Comparison of ENCODE assay signal across 1 cellular context in the genomic region with DNA sequence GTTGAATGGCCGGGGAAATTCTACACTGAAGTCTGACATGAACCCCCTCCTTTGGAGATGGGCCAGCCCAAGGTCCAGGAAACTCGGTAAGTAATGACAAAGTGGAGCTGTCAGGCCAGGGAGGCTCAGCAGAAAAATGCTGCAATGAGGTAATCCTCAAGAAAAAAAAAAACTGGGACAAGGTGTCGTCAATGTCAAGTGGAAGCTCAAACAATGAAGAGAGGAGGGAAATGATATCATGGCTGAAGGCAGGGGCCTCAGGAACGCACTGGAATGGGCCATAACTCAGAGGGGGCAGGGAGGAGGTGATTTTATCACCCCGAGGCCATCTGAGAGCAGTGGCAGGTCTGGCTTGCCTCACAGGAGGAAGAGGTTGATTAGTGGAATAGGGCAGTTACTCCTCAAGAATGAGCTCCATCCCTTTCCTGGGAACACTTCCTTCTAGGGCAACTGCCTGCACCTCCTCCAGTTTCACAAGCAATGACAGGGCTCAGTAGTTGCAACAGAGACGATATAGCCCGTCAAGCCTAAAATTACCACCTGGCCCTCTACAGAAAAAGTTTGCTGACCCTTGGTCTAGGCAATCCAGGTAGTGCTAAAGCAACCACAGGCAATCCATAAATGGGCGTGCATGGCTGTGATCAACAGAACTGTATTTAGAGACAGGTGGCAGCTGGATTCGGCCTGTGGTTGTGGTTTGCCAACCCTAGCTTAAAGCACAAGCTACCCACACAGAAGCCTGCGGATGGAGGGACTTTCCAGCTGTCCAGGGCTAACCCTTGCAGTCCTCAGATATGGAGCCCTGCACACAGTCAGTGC.
TF ChIP-seq lines count a peak whose summit lies in the region.

No MANE protein-coding gene starts in this region.

TF ChIP-seq in HEK293, 187 proteins besides CTCF, POLR2A, EP300 and RAD21 (continued from another document and continues in another):
- TF ChIP-seq ZBTB48 (tag by site-specific recombination; IDR thresholded peaks at IDR 0.05) (0 out of 2 replicates have a peak, but pooled peaks have one; percentile 41), ZNF558 (tag by site-specific recombination; IDR thresholded peaks at IDR 0.05) (peak; percentile 74), ZNF324 (tag by site-specific recombination; IDR thresholded peaks at IDR 0.05) (peak; percentile 86), EGR2 (tag by site-specific recombination; IDR thresholded peaks at IDR 0.05; ENCODE audit: low read depth) (no peak), GLIS1 (tag by site-specific recombination; IDR thresholded peaks at IDR 0.05) (peak; percentile 92), ZNF600 (tag by site-specific recombination; IDR thresholded peaks at IDR 0.05) (peak; percentile 26; the same call in 1 of the 2 replicates), ZXDB (tag by site-specific recombination; IDR thresholded peaks at IDR 0.05) (peak; percentile 65; the same call in 1 of the 2 replicates), SP7 (tag by site-specific recombination; IDR thresholded peaks at IDR 0.05) (peak; percentile 86)
- TF ChIP-seq, protein P1, sequence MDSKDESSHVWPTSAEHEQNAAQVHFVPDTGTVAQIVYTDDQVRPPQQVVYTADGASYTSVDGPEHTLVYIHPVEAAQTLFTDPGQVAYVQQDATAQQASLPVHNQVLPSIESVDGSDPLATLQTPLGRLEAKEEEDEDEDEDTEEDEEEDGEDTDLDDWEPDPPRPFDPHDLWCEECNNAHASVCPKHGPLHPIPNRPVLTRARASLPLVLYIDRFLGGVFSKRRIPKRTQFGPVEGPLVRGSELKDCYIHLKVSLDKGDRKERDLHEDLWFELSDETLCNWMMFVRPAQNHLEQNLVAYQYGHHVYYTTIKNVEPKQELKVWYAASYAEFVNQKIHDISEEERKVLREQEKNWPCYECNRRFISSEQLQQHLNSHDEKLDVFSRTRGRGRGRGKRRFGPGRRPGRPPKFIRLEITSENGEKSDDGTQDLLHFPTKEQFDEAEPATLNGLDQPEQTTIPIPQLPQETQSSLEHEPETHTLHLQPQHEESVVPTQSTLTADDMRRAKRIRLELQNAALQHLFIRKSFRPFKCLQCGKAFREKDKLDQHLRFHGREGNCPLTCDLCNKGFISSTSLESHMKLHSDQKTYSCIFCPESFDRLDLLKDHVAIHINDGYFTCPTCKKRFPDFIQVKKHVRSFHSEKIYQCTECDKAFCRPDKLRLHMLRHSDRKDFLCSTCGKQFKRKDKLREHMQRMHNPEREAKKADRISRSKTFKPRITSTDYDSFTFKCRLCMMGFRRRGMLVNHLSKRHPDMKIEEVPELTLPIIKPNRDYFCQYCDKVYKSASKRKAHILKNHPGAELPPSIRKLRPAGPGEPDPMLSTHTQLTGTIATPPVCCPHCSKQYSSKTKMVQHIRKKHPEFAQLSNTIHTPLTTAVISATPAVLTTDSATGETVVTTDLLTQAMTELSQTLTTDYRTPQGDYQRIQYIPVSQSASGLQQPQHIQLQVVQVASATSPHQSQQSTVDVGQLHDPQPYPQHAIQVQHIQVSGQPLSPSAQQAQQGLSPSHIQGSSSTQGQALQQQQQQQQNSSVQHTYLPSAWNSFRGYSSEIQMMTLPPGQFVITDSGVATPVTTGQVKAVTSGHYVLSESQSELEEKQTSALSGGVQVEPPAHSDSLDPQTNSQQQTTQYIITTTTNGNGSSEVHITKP (tag by site-specific recombination; IDR thresholded peaks at IDR 0.05) = peak; percentile 99
- TF ChIP-seq, protein P2, sequence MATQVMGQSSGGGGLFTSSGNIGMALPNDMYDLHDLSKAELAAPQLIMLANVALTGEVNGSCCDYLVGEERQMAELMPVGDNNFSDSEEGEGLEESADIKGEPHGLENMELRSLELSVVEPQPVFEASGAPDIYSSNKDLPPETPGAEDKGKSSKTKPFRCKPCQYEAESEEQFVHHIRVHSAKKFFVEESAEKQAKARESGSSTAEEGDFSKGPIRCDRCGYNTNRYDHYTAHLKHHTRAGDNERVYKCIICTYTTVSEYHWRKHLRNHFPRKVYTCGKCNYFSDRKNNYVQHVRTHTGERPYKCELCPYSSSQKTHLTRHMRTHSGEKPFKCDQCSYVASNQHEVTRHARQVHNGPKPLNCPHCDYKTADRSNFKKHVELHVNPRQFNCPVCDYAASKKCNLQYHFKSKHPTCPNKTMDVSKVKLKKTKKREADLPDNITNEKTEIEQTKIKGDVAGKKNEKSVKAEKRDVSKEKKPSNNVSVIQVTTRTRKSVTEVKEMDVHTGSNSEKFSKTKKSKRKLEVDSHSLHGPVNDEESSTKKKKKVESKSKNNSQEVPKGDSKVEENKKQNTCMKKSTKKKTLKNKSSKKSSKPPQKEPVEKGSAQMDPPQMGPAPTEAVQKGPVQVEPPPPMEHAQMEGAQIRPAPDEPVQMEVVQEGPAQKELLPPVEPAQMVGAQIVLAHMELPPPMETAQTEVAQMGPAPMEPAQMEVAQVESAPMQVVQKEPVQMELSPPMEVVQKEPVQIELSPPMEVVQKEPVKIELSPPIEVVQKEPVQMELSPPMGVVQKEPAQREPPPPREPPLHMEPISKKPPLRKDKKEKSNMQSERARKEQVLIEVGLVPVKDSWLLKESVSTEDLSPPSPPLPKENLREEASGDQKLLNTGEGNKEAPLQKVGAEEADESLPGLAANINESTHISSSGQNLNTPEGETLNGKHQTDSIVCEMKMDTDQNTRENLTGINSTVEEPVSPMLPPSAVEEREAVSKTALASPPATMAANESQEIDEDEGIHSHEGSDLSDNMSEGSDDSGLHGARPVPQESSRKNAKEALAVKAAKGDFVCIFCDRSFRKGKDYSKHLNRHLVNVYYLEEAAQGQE (tag by site-specific recombination; IDR thresholded peaks at IDR 0.05) = no peak
- TF ChIP-seq, protein P3, sequence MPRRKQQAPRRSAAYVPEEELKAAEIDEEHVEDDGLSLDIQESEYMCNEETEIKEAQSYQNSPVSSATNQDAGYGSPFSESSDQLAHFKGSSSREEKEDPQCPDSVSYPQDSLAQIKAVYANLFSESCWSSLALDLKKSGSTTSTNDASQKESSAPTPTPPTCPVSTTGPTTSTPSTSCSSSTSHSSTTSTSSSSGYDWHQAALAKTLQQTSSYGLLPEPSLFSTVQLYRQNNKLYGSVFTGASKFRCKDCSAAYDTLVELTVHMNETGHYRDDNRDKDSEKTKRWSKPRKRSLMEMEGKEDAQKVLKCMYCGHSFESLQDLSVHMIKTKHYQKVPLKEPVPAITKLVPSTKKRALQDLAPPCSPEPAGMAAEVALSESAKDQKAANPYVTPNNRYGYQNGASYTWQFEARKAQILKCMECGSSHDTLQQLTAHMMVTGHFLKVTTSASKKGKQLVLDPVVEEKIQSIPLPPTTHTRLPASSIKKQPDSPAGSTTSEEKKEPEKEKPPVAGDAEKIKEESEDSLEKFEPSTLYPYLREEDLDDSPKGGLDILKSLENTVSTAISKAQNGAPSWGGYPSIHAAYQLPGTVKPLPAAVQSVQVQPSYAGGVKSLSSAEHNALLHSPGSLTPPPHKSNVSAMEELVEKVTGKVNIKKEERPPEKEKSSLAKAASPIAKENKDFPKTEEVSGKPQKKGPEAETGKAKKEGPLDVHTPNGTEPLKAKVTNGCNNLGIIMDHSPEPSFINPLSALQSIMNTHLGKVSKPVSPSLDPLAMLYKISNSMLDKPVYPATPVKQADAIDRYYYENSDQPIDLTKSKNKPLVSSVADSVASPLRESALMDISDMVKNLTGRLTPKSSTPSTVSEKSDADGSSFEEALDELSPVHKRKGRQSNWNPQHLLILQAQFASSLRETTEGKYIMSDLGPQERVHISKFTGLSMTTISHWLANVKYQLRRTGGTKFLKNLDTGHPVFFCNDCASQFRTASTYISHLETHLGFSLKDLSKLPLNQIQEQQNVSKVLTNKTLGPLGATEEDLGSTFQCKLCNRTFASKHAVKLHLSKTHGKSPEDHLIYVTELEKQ (tag by site-specific recombination; IDR thresholded peaks at IDR 0.05; ENCODE audit: borderline replicate concordance) = peak; percentile 73; the same call in 1 of the 2 replicates
- TF ChIP-seq, protein P4, sequence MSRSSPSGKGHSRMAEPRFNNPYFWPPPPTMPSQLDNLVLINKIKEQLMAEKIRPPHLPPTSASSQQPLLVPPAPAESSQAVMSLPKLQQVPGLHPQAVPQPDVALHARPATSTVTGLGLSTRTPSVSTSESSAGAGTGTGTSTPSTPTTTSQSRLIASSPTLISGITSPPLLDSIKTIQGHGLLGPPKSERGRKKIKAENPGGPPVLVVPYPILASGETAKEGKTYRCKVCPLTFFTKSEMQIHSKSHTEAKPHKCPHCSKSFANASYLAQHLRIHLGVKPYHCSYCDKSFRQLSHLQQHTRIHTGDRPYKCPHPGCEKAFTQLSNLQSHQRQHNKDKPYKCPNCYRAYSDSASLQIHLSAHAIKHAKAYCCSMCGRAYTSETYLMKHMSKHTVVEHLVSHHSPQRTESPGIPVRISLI (tag by site-specific recombination; IDR thresholded peaks at IDR 0.05) = peak; percentile 79
- TF ChIP-seq, protein P5, sequence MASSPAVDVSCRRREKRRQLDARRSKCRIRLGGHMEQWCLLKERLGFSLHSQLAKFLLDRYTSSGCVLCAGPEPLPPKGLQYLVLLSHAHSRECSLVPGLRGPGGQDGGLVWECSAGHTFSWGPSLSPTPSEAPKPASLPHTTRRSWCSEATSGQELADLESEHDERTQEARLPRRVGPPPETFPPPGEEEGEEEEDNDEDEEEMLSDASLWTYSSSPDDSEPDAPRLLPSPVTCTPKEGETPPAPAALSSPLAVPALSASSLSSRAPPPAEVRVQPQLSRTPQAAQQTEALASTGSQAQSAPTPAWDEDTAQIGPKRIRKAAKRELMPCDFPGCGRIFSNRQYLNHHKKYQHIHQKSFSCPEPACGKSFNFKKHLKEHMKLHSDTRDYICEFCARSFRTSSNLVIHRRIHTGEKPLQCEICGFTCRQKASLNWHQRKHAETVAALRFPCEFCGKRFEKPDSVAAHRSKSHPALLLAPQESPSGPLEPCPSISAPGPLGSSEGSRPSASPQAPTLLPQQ (tag by site-specific recombination; IDR thresholded peaks at IDR 0.05) = peak; percentile 84
- TF ChIP-seq, protein P6, sequence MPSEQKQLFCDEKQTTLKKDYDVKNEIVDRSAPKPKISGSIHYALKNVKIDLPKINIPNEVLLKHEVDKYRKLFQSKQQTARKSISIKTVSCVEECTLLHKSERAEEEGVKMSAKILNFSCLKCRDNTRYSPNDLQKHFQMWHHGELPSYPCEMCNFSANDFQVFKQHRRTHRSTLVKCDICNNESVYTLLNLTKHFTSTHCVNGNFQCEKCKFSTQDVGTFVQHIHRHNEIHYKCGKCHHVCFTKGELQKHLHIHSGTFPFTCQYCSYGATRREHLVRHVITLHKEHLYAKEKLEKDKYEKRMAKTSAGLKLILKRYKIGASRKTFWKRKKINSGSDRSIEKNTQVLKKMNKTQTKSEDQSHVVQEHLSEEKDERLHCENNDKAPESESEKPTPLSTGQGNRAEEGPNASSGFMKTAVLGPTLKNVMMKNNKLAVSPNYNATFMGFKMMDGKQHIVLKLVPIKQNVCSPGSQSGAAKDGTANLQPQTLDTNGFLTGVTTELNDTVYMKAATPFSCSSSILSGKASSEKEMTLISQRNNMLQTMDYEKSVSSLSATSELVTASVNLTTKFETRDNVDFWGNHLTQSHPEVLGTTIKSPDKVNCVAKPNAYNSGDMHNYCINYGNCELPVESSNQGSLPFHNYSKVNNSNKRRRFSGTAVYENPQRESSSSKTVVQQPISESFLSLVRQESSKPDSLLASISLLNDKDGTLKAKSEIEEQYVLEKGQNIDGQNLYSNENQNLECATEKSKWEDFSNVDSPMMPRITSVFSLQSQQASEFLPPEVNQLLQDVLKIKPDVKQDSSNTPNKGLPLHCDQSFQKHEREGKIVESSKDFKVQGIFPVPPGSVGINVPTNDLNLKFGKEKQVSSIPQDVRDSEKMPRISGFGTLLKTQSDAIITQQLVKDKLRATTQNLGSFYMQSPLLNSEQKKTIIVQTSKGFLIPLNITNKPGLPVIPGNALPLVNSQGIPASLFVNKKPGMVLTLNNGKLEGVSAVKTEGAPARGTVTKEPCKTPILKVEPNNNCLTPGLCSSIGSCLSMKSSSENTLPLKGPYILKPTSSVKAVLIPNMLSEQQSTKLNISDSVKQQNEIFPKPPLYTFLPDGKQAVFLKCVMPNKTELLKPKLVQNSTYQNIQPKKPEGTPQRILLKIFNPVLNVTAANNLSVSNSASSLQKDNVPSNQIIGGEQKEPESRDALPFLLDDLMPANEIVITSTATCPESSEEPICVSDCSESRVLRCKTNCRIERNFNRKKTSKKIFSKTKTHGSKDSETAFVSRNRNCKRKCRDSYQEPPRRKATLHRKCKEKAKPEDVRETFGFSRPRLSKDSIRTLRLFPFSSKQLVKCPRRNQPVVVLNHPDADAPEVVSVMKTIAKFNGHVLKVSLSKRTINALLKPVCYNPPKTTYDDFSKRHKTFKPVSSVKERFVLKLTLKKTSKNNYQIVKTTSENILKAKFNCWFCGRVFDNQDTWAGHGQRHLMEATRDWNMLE (tag by site-specific recombination; conservative IDR thresholded peaks at IDR 0.05; ENCODE audit: low read depth) = peak; percentile 31; the same call in 1 of the 2 replicates
- TF ChIP-seq, protein P7, sequence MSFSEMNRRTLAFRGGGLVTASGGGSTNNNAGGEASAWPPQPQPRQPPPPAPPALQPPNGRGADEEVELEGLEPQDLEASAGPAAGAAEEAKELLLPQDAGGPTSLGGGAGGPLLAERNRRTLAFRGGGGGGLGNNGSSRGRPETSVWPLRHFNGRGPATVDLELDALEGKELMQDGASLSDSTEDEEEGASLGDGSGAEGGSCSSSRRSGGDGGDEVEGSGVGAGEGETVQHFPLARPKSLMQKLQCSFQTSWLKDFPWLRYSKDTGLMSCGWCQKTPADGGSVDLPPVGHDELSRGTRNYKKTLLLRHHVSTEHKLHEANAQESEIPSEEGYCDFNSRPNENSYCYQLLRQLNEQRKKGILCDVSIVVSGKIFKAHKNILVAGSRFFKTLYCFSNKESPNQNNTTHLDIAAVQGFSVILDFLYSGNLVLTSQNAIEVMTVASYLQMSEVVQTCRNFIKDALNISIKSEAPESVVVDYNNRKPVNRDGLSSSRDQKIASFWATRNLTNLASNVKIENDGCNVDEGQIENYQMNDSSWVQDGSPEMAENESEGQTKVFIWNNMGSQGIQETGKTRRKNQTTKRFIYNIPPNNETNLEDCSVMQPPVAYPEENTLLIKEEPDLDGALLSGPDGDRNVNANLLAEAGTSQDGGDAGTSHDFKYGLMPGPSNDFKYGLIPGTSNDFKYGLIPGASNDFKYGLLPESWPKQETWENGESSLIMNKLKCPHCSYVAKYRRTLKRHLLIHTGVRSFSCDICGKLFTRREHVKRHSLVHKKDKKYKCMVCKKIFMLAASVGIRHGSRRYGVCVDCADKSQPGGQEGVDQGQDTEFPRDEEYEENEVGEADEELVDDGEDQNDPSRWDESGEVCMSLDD (tag by site-specific recombination; IDR thresholded peaks at IDR 0.05) = no peak
- TF ChIP-seq, protein P8, sequence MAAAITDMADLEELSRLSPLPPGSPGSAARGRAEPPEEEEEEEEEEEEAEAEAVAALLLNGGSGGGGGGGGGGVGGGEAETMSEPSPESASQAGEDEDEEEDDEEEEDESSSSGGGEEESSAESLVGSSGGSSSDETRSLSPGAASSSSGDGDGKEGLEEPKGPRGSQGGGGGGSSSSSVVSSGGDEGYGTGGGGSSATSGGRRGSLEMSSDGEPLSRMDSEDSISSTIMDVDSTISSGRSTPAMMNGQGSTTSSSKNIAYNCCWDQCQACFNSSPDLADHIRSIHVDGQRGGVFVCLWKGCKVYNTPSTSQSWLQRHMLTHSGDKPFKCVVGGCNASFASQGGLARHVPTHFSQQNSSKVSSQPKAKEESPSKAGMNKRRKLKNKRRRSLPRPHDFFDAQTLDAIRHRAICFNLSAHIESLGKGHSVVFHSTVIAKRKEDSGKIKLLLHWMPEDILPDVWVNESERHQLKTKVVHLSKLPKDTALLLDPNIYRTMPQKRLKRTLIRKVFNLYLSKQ (tag by site-specific recombination; IDR thresholded peaks at IDR 0.05; ENCODE audit: borderline replicate concordance) = no peak
